Comparison of ENCODE assay signal across 1 cellular context in genomic region chr10:14954001-14954770, GRCh38.
TF ChIP-seq lines count a peak whose summit lies in the region.

Gene DCLRE1C (minus strand): TSS chr10:14954096. CDS start chr10:14954010, 86 bp downstream.

TF ChIP-seq in K562, 482 proteins besides CTCF, POLR2A, EP300 and RAD21 (continued from another document and continues in another):
- TF ChIP-seq, protein P1, sequence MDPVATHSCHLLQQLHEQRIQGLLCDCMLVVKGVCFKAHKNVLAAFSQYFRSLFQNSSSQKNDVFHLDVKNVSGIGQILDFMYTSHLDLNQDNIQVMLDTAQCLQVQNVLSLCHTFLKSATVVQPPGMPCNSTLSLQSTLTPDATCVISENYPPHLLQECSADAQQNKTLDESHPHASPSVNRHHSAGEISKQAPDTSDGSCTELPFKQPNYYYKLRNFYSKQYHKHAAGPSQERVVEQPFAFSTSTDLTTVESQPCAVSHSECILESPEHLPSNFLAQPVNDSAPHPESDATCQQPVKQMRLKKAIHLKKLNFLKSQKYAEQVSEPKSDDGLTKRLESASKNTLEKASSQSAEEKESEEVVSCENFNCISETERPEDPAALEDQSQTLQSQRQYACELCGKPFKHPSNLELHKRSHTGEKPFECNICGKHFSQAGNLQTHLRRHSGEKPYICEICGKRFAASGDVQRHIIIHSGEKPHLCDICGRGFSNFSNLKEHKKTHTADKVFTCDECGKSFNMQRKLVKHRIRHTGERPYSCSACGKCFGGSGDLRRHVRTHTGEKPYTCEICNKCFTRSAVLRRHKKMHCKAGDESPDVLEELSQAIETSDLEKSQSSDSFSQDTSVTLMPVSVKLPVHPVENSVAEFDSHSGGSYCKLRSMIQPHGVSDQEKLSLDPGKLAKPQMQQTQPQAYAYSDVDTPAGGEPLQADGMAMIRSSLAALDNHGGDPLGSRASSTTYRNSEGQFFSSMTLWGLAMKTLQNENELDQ (CRISPR knock-in tag; IDR thresholded peaks at IDR 0.05; ENCODE audit: borderline replicate concordance): no peak
- TF ChIP-seq GATAD2A (IDR thresholded peaks at IDR 0.05) (no peak), RFX1 (IDR thresholded peaks at IDR 0.05) (no peak), ZNF12 (CRISPR knock-in tag; IDR thresholded peaks at IDR 0.05) (no peak), L3MBTL2 (IDR thresholded peaks at IDR 0.05) (peak; percentile 98), NCOR1 (IDR thresholded peaks at IDR 0.05) (no peak), DNMT1 (IDR thresholded peaks at IDR 0.05) (no peak), TBP (optimal IDR thresholded peaks at IDR 0.05; ENCODE audit: low read depth, low read length) (peak; percentile 71), HMG20A (CRISPR knock-in tag; conservative IDR thresholded peaks at IDR 0.05) (no peak), TARDBP (IDR thresholded peaks at IDR 0.05) (no peak; the same call in 1 of the 2 replicates), SMC3 (conservative IDR thresholded peaks at IDR 0.05; ENCODE audit: insufficient read depth, low read depth, low read length) (no peak), FUS (optimal IDR thresholded peaks at IDR 0.05; ENCODE audit: low read depth, low read length) (no peak), ZNF561 (CRISPR knock-in tag; conservative IDR thresholded peaks at IDR 0.05) (no peak), SIN3A (IDR thresholded peaks at IDR 0.05; ENCODE audit: borderline replicate concordance in 2 of 2, control insufficient read depth in 1 of 2, low read depth in 2 of 2, low read length in 2 of 2) (peak; percentile 44 to 90; a peak in 3 of 4 replicates), KDM2B (CRISPR knock-in tag; IDR thresholded peaks at IDR 0.05) (no peak), SNIP1 (IDR thresholded peaks at IDR 0.05; ENCODE audit: low read depth) (no peak), GTF2E2 (tag; IDR thresholded peaks at IDR 0.05) (peak; percentile 85; the same call in 1 of the 2 replicates), FOXK2 (conservative IDR thresholded peaks at IDR 0.05 in 1 of 2, IDR thresholded peaks at IDR 0.05 in 1 of 2; ENCODE audit: low read depth in 2 of 2) (no peak; a peak in 1 of 4 replicates), PBX2 (CRISPR knock-in tag; IDR thresholded peaks at IDR 0.05; ENCODE audit: low read depth) (no peak), PBX2 (tag; conservative IDR thresholded peaks at IDR 0.05; ENCODE audit: low read depth) (no peak), DDX20 (tag; IDR thresholded peaks at IDR 0.05; ENCODE audit: low read depth) (no peak), FOXM1 (IDR thresholded peaks at IDR 0.05; ENCODE audit: low read depth) (peak; percentile 91), FOXM1 (CRISPR knock-in tag; IDR thresholded peaks at IDR 0.05; ENCODE audit: low read depth) (peak; percentile 77; the same call in 1 of the 2 replicates), PCBP2 (IDR thresholded peaks at IDR 0.05; ENCODE audit: low read depth, low read length, poor library complexity, severe bottlenecking) (no peak), TAL1 (IDR thresholded peaks at IDR 0.05) (no peak), XRCC3 (IDR thresholded peaks at IDR 0.05) (no peak), ZZZ3 (IDR thresholded peaks at IDR 0.05) (no peak), PHB (CRISPR knock-in tag; IDR thresholded peaks at IDR 0.05) (no peak), SRSF1 (IDR thresholded peaks at IDR 0.05; ENCODE audit: low read depth, low read length) (no peak), RBM22 (IDR thresholded peaks at IDR 0.05; ENCODE audit: low read depth, low read length, poor library complexity, severe bottlenecking) (peak; percentile 54), CBFA2T3 (IDR thresholded peaks at IDR 0.05) (no peak), ZNF274 (IDR thresholded peaks at IDR 0.05; ENCODE audit: borderline replicate concordance, low read depth, low read length) (no peak), NRF1 (conservative IDR thresholded peaks at IDR 0.05 in 1 of 2, IDR thresholded peaks at IDR 0.05 in 1 of 2) (peak; percentile 71 to 76), ARID4B (CRISPR knock-in tag; IDR thresholded peaks at IDR 0.05) (peak; percentile 44; the same call in 1 of the 2 replicates), PATZ1 (CRISPR knock-in tag; IDR thresholded peaks at IDR 0.05; ENCODE audit: borderline replicate concordance) (no peak), GTF2B (IDR thresholded peaks at IDR 0.05; ENCODE audit: extremely low read depth, insufficient read length) (peak; percentile 51), ZNF316 (IDR thresholded peaks at IDR 0.05) (no peak), TEAD2 (tag; IDR thresholded peaks at IDR 0.05) (no peak), CXXC5 (CRISPR knock-in tag; IDR thresholded peaks at IDR 0.05) (peak; percentile 86), CBX2 (IDR thresholded peaks at IDR 0.05; ENCODE audit: insufficient read depth, low read length, poor library complexity, severe bottlenecking) (no peak), HDAC6 (IDR thresholded peaks at IDR 0.05; ENCODE audit: low read depth, low read length) (no peak), ZNF165 (CRISPR knock-in tag; IDR thresholded peaks at IDR 0.05; ENCODE audit: borderline replicate concordance) (no peak), NUFIP1 (IDR thresholded peaks at IDR 0.05; ENCODE audit: partially characterized antibody) (no peak), MEIS2 (IDR thresholded peaks at IDR 0.05; ENCODE audit: partially characterized antibody) (no peak), ZNF655 (CRISPR knock-in tag; IDR thresholded peaks at IDR 0.05) (no peak)
- TF ChIP-seq, protein P2, sequence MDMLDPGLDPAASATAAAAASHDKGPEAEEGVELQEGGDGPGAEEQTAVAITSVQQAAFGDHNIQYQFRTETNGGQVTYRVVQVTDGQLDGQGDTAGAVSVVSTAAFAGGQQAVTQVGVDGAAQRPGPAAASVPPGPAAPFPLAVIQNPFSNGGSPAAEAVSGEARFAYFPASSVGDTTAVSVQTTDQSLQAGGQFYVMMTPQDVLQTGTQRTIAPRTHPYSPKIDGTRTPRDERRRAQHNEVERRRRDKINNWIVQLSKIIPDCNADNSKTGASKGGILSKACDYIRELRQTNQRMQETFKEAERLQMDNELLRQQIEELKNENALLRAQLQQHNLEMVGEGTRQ (CRISPR knock-in tag; IDR thresholded peaks at IDR 0.05): no peak
- TF ChIP-seq, protein P3, sequence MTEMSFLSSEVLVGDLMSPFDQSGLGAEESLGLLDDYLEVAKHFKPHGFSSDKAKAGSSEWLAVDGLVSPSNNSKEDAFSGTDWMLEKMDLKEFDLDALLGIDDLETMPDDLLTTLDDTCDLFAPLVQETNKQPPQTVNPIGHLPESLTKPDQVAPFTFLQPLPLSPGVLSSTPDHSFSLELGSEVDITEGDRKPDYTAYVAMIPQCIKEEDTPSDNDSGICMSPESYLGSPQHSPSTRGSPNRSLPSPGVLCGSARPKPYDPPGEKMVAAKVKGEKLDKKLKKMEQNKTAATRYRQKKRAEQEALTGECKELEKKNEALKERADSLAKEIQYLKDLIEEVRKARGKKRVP (CRISPR knock-in tag; IDR thresholded peaks at IDR 0.05): no peak
- TF ChIP-seq, protein P4, sequence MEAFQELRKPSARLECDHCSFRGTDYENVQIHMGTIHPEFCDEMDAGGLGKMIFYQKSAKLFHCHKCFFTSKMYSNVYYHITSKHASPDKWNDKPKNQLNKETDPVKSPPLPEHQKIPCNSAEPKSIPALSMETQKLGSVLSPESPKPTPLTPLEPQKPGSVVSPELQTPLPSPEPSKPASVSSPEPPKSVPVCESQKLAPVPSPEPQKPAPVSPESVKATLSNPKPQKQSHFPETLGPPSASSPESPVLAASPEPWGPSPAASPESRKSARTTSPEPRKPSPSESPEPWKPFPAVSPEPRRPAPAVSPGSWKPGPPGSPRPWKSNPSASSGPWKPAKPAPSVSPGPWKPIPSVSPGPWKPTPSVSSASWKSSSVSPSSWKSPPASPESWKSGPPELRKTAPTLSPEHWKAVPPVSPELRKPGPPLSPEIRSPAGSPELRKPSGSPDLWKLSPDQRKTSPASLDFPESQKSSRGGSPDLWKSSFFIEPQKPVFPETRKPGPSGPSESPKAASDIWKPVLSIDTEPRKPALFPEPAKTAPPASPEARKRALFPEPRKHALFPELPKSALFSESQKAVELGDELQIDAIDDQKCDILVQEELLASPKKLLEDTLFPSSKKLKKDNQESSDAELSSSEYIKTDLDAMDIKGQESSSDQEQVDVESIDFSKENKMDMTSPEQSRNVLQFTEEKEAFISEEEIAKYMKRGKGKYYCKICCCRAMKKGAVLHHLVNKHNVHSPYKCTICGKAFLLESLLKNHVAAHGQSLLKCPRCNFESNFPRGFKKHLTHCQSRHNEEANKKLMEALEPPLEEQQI (IDR thresholded peaks at IDR 0.05): no peak
- TF ChIP-seq, protein P5, sequence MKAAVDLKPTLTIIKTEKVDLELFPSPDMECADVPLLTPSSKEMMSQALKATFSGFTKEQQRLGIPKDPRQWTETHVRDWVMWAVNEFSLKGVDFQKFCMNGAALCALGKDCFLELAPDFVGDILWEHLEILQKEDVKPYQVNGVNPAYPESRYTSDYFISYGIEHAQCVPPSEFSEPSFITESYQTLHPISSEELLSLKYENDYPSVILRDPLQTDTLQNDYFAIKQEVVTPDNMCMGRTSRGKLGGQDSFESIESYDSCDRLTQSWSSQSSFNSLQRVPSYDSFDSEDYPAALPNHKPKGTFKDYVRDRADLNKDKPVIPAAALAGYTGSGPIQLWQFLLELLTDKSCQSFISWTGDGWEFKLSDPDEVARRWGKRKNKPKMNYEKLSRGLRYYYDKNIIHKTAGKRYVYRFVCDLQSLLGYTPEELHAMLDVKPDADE (conservative IDR thresholded peaks at IDR 0.05; ENCODE audit: control insufficient read depth, low read depth, low read length): no peak; the same call in 1 of the 2 replicates
